ENCODE assay signal across 8 cellular contexts in the genomic region with DNA sequence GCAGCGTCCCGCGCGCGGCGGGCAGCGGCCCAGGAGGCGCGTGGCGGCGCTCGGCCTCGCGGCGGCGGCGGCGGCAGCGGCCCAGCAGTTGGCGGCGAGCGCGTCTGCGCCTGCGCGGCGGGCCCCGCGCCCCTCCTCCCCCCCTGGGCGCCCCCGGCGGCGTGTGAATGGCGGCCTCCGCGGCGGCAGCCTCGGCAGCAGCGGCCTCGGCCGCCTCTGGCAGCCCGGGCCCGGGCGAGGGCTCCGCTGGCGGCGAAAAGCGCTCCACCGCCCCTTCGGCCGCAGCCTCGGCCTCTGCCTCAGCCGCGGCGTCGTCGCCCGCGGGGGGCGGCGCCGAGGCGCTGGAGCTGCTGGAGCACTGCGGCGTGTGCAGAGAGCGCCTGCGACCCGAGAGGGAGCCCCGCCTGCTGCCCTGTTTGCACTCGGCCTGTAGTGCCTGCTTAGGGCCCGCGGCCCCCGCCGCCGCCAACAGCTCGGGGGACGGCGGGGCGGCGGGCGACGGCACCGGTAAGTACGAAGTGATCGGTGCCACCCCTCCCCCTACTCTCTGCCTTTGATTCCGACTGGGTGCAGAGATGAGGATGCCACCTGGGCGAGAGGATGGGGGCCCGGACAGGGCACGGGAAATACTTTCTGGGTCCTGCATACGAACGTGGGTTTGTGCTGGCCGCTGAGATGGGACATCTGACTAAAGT. TPM values are rescaled to one million over a fixed set of nuclear protein-coding genes. Genes with fewer than 3 reads are reported as not detected.
DNase-seq lines count a peak whose midpoint lies in the region; ATAC-seq and TF ChIP-seq lines count a peak whose summit lies in the region.

No MANE protein-coding gene starts in this region.

- H3K27me3 ChIP-seq in BE2C (peaks cover 6% of the 10 kb centered on the region), gastroesophageal sphincter (peaks cover 9% of the 10 kb centered on the region), psoas muscle (ENCODE audit: insufficient read depth in 3 of 3, low read length in 2 of 3) (peaks cover 0 to 1% (median 0%) of the 10 kb centered on the region in 3 donors)

- H3K36me3 ChIP-seq in BE2C, result peaks cover 39% of the 10 kb centered on the region
- peaks cover 9 to 43% of the 10 kb centered on the region in 2 donors for H3K36me3 ChIP-seq in gastroesophageal sphincter
- H3K36me3 ChIP-seq in psoas muscle (ENCODE audit: insufficient read depth in 1 of 2, low read depth in 1 of 2), result peaks cover 21 to 45% of the 10 kb centered on the region in 2 donors

- H3K36me3 Mint-ChIP-seq in activated T-cell treated with anti-CD3 and anti-CD28 coated beads, Interleukin-2, amount 50 U/mL, for 4 hours (ENCODE audit: insufficient read depth), result peaks cover 35% of the 10 kb centered on the region

- TF ChIP-seq EP300 in gastroesophageal sphincter (IDR thresholded peaks at IDR 0.05), result no peak

- intact Hi-C loops in psoas muscle (cut with DNase I), result no loop called here

- no peaks in the 10 kb centered on the region for H3K9me3 Mint-ChIP-seq in activated T-cell treated with anti-CD3 and anti-CD28 coated beads, Interleukin-2, amount 50 U/mL, for 4 hours

- H3K9me3 ChIP-seq in BE2C (no peaks in the 10 kb centered on the region), gastroesophageal sphincter (no peaks in the 10 kb centered on the region), psoas muscle (no peaks in the 10 kb centered on the region)

- no peak for TF ChIP-seq POLR2A in gastroesophageal sphincter (IDR thresholded peaks at IDR 0.05)

- ATAC-seq in GM19452 (IDR thresholded peaks at IDR 0.05; ENCODE audit: unreplicated experiment), result peak; percentile 47
- ATAC-seq in HG03521 (IDR thresholded peaks at IDR 0.05; ENCODE audit: unreplicated experiment), result peak; percentile 55
- ATAC-seq in activated T-cell treated with anti-CD3 and anti-CD28 coated beads, Interleukin-2, amount 50 U/mL, for 4 hours, result peak; percentile 60 to 61
- peak; percentile 60 for ATAC-seq in gastroesophageal sphincter
- peak; percentile 29 to 43 (median 38) for ATAC-seq in psoas muscle

- peak overlapping the region; percentile 95 for H3K4me3 Mint-ChIP-seq in activated T-cell treated with anti-CD3 and anti-CD28 coated beads, Interleukin-2, amount 50 U/mL, for 4 hours

- no peaks in the 10 kb centered on the region for H3K27me3 Mint-ChIP-seq in activated T-cell treated with anti-CD3 and anti-CD28 coated beads, Interleukin-2, amount 50 U/mL, for 4 hours (ENCODE audit: low read depth)

- peak overlapping the region; percentile 79 for H3K4me3 ChIP-seq in BE2C (ENCODE audit: low read depth, low read length)
- peak overlapping the region; percentile 76 to 86 for H3K4me3 ChIP-seq in gastroesophageal sphincter
- H3K4me3 ChIP-seq in psoas muscle, result peak overlapping the region; percentile 95

- H3K4me1 Mint-ChIP-seq in activated T-cell treated with anti-CD3 and anti-CD28 coated beads, Interleukin-2, amount 50 U/mL, for 4 hours (ENCODE audit: low read depth), result peaks cover 26% of the 10 kb centered on the region

- no peaks in the 10 kb centered on the region for H3K4me1 ChIP-seq in BE2C
- peaks cover 5 to 53% (median 22%) of the 10 kb centered on the region in 3 donors for H3K4me1 ChIP-seq in gastroesophageal sphincter
- H3K4me1 ChIP-seq in psoas muscle, result peaks cover 20% of the 10 kb centered on the region

- WGBS in gastroesophageal sphincter (ENCODE audit: low coverage in 1 of 2), 2 donors, result 0% methylated on average over 5 of the region's 92 CpGs; no CpG with 5 or more reads in 1 of the 2 donors
- WGBS in psoas muscle, 3 donors, result 0 to 1% (median 0%) methylated on average over 37 to 86 of the region's 92 CpGs

- TF ChIP-seq CTCF in BE2C (IDR thresholded peaks at IDR 0.05; ENCODE audit: low read depth, low read length) (no peak), gastroesophageal sphincter (IDR thresholded peaks at IDR 0.05) (peak in 1 of 4 experiments; percentile 12), psoas muscle (IDR thresholded peaks at IDR 0.05) (no peak)

- peak overlapping the region; percentile 86 to 97 (median 94) for H3K27ac ChIP-seq in gastroesophageal sphincter
- peak overlapping the region; percentile 97 for H3K27ac ChIP-seq in psoas muscle

- peak; percentile 60 for DNase-seq in BE2C
- peak; percentile 73 for DNase-seq in activated T-cell treated with anti-CD3 and anti-CD28 coated beads, Interleukin-2, amount 50 U/mL, for 4 hours
- DNase-seq in psoas muscle, result no peak
- DNase-seq in SIG-M5 treated with dmso at 0.1 percent for 504 hours (lab: John Stamatoyannopoulos, UW; ENCODE audit: unreplicated experiment), result no peak
- no peak for DNase-seq in GF-D8 (lab: John Stamatoyannopoulos, UW)

RNA-seq across cellular contexts. Expression of gene TRIM28, which starts 0.9 kb away (rescaled TPM):
- polyA plus RNA-seq in BE2C (2012; ENCODE audit: insufficient read depth, insufficient read length, low read depth), result 511 TPM
- 100 to 1,000 TPM; 850 to 963 (median 920) TPM for total RNA-seq in activated T-cell treated with anti-CD3 and anti-CD28 coated beads, Interleukin-2, amount 50 U/mL, for 4 hours
- total RNA-seq in gastroesophageal sphincter (100 to 1,000 TPM; 171 to 274 (median 196) TPM), psoas muscle (100 to 1,000 TPM; 165 to 212 (median 197) TPM)
- 100 to 1,000 TPM; 141 to 154 (median 147) TPM for polyA plus RNA-seq in psoas muscle

RNA-seq across cellular contexts. Expression of gene CHMP2A, which starts 10.2 kb away (rescaled TPM):
- polyA plus RNA-seq in BE2C (2012; ENCODE audit: insufficient read depth, insufficient read length, low read depth), result 355 TPM
- 100 to 1,000 TPM; 117 to 128 (median 119) TPM for total RNA-seq in activated T-cell treated with anti-CD3 and anti-CD28 coated beads, Interleukin-2, amount 50 U/mL, for 4 hours
- total RNA-seq in gastroesophageal sphincter, result 100 to 1,000 TPM in 3 of 4 donors, 10 to 100 TPM in 1; 100.0 to 155 (median 126) TPM
- total RNA-seq in psoas muscle, result 100 to 1,000 TPM in 2 of 4 donors, 10 to 100 TPM in 2; 96.5 to 126 (median 103) TPM
- 100 to 1,000 TPM; 149 to 184 (median 157) TPM for polyA plus RNA-seq in psoas muscle

RNA-seq across cellular contexts. Expression of gene UBE2M, which starts 13.7 kb away (rescaled TPM):
- polyA plus RNA-seq in BE2C (2012; ENCODE audit: insufficient read depth, insufficient read length, low read depth), result 219 TPM
- total RNA-seq in activated T-cell treated with anti-CD3 and anti-CD28 coated beads, Interleukin-2, amount 50 U/mL, for 4 hours, result 100 to 1,000 TPM; 138 to 155 (median 153) TPM
- total RNA-seq in gastroesophageal sphincter (10 to 100 TPM; 28.1 to 43.6 (median 37.8) TPM), psoas muscle (100 to 1,000 TPM in 3 of 4 donors, 10 to 100 TPM in 1; 95.4 to 146 (median 125) TPM)
- 100 to 1,000 TPM in 2 of 3 donors, 10 to 100 TPM in 1; 86.8 to 146 (median 145) TPM for polyA plus RNA-seq in psoas muscle

RNA-seq across cellular contexts. Expression of gene ZBTB45, which starts 25.1 kb away (rescaled TPM):
- 31.4 TPM for polyA plus RNA-seq in BE2C (2012; ENCODE audit: insufficient read depth, insufficient read length, low read depth)
- total RNA-seq in activated T-cell treated with anti-CD3 and anti-CD28 coated beads, Interleukin-2, amount 50 U/mL, for 4 hours, result 10 to 100 TPM; 15.4 to 16.7 (median 16.1) TPM
- total RNA-seq in gastroesophageal sphincter (10 to 100 TPM in 3 of 4 donors, 1 to 10 TPM in 1; 9.8 to 14.0 (median 13.4) TPM), psoas muscle (10 to 100 TPM in 1 of 4 donors, 1 to 10 TPM in 3; 7.7 to 13.0 (median 9.9) TPM)
- 10 to 100 TPM in 1 of 3 donors, 1 to 10 TPM in 2; 6.2 to 12.5 (median 8.5) TPM for polyA plus RNA-seq in psoas muscle

RNA-seq across cellular contexts. Expression of gene MZF1, which starts 28.4 kb away (rescaled TPM):
- 49.9 TPM for polyA plus RNA-seq in BE2C (2012; ENCODE audit: insufficient read depth, insufficient read length, low read depth)
- 10 to 100 TPM; 12.4 to 16.9 (median 12.7) TPM for total RNA-seq in activated T-cell treated with anti-CD3 and anti-CD28 coated beads, Interleukin-2, amount 50 U/mL, for 4 hours
- total RNA-seq in gastroesophageal sphincter (10 to 100 TPM; 13.4 to 43.7 (median 22.4) TPM), psoas muscle (10 to 100 TPM in 2 of 4 donors, 1 to 10 TPM in 2; 8.2 to 13.0 (median 11.1) TPM)
- 10 to 100 TPM in 1 of 3 donors, 1 to 10 TPM in 2; 5.0 to 12.5 (median 8.2) TPM for polyA plus RNA-seq in psoas muscle

Comparison
In these comparisons a context has a peak if more than half of its experiments do, and no peak if none do; other contexts are left out.
1. DNase-seq: peak in BE2C (single experiment) and activated T-cell treated with anti-CD3 and anti-CD28 coated beads, Interleukin-2, amount 50 U/mL, for 4 hours (single experiment); none in psoas muscle (0 of 2), SIG-M5 treated with dmso at 0.1 percent for 504 hours (single experiment) and GF-D8 (single experiment).
2. Peak in every context shown above with its lines, with median percentiles within 50 percentile points of each other: H3K4me3 ChIP-seq and ATAC-seq.